Comparison of ENCODE assay signal across 1 cellular context in genomic region chr5:153445875-153446567, GRCh38.
TF ChIP-seq lines count a peak whose summit lies in the region.

No MANE protein-coding gene starts in this region.

TF ChIP-seq in GM23338, 12 proteins besides CTCF, POLR2A, EP300 and RAD21 (continued from another document):
- TF ChIP-seq ZNF462 (CRISPR knock-in tag; IDR thresholded peaks at IDR 0.05), result no peak
- no peak for TF ChIP-seq NANOG (IDR thresholded peaks at IDR 0.05; ENCODE audit: borderline replicate concordance)
- no peak for TF ChIP-seq ETS1 (IDR thresholded peaks at IDR 0.05)
- TF ChIP-seq POLR2AphosphoS5 (IDR thresholded peaks at IDR 0.05; ENCODE audit: low read depth), result no peak
- TF ChIP-seq JUNB (IDR thresholded peaks at IDR 0.05; ENCODE audit: unreplicated experiment), result no peak
